11 cellular contexts compared by ENCODE assay signal in genomic region chr11:12156301-12157140, GRCh38. TPM values are rescaled to one million over a fixed set of nuclear protein-coding genes. Genes with fewer than 3 reads are reported as not detected.
DNase-seq lines count a peak whose midpoint lies in the region; ATAC-seq and TF ChIP-seq lines count a peak whose summit lies in the region.
"Had no signal": no experiment of that assay in that cellular context is flagged by ENCODE, and none has a peak within 500 bp of the region (broad histone marks: within the 10 kb centered on the region; RNA-seq: fewer than 3 reads in every experiment).

No MANE protein-coding gene starts in this region.

- intact Hi-C loops in IMR-90 (cut with micrococcal nuclease), result loop anchor here (5.0 kb wide), 1 partner anchor 81 kb away; no protein-coding TSS in a partner anchor
- intact Hi-C loops in dendritic cell treated with granulocyte-macrophage colony-stimulating factor and Interleukin-4, amounts not matched to agents 40 ng/mL and 50 ng/mL, for 4 days (cut with micrococcal nuclease), result loop anchor here (5.0 kb wide), 1 partner anchor 34 kb away; no protein-coding TSS in a partner anchor

- peak overlapping the region in 1 of 2 experiments; percentile 69; a peak in 2 of 4 replicates for H4K8ac ChIP-seq in IMR-90 (ENCODE audit: low read depth in 2 of 2, low read length in 2 of 2)

- peaks cover 41 to 89% of the 10 kb centered on the region in 2 experiments for H3K79me1 ChIP-seq in IMR-90 (ENCODE audit: low read depth in 1 of 2, low read length in 2 of 2)

- peaks cover 14% of the 10 kb centered on the region for H3K36me3 Mint-ChIP-seq in dendritic cell treated with granulocyte-macrophage colony-stimulating factor and Interleukin-4, amounts not matched to agents 40 ng/mL and 50 ng/mL, for 4 days (ENCODE audit: low read depth)

- H3K9me3 ChIP-seq in BLaER1 treated with 17β-estradiol and CSF1 and Interleukin-3, amounts not matched to agents 10 nM and 100 nM (replicated peaks in 1 of 11), result no peaks in the 10 kb centered on the region
- no peaks in the 10 kb centered on the region for H3K9me3 ChIP-seq in IMR-90 (ENCODE audit: control insufficient read depth, insufficient read depth, low read length)

- peak overlapping the region; percentile 86 for H2BK20ac ChIP-seq in IMR-90 (ENCODE audit: low read depth, low read length)

- no peak for DNase-seq in IMR-90
- peak; percentile 9 for DNase-seq in pons (ENCODE audit: low spot score)
- no peak for DNase-seq in SHP77 (lab: John Stamatoyannopoulos, UW)
- DNase-seq in stimulated activated CD4-positive, alpha-beta T cell treated with anti-CD3 and anti-CD28 coated beads, Interleukin-4, amount 100 ng/mL, for 1 hour, result no peak
- DNase-seq: mammary epithelial cell; NCI-H526; stimulated activated CD4-positive, alpha-beta T cell treated with anti-CD3 and anti-CD28 coated beads, Interleukin-12 subunit alpha, Interleukin-12 subunit beta, amount 100 ng/mL, for 4 hours had no signal

- no peaks in the 10 kb centered on the region for H3K9me3 Mint-ChIP-seq in dendritic cell treated with granulocyte-macrophage colony-stimulating factor and Interleukin-4, amounts not matched to agents 40 ng/mL and 50 ng/mL, for 4 days

- 100% methylated on average over 1 of the region's 7 CpGs; no CpG with 5 or more reads in 1 of the 2 experiments for WGBS in IMR-90 (ENCODE audit: extremely low coverage in 2 of 2, insufficient read length in 1 of 2), 2 experiments

- H4K91ac ChIP-seq in IMR-90 (ENCODE audit: insufficient read depth, low read depth, low read length), result peak overlapping the region; percentile 94

- H3K18ac ChIP-seq in IMR-90 (ENCODE audit: low read depth, low read length), result peak overlapping the region; percentile 58

- H3K36me3 ChIP-seq in BLaER1 treated with 17β-estradiol and CSF1 and Interleukin-3, amounts not matched to agents 10 nM and 100 nM, result no peaks in the 10 kb centered on the region
- H3K36me3 ChIP-seq in IMR-90 (ENCODE audit: control insufficient read depth, insufficient read depth, low read length), result peaks cover 9% of the 10 kb centered on the region

- H4K20me1 ChIP-seq in BLaER1 treated with 17β-estradiol and CSF1 and Interleukin-3, amounts not matched to agents 10 nM and 100 nM, result no peaks in the 10 kb centered on the region
- H4K20me1 ChIP-seq in IMR-90 (ENCODE audit: insufficient read depth, low read length), result peaks cover 7% of the 10 kb centered on the region; the same call in 1 of the 2 replicates

- in situ Hi-C loops in IMR-90 (cut with MboI; ENCODE audit: low sequenced_read_pairs), result no loop called here

- H3K4me3 Mint-ChIP-seq in dendritic cell treated with granulocyte-macrophage colony-stimulating factor and Interleukin-4, amounts not matched to agents 40 ng/mL and 50 ng/mL, for 4 days, result peak overlapping the region; percentile 17

- dilution Hi-C loops in IMR-90 (cut with HindIII; ENCODE audit: low sequenced_read_pairs, unreplicated experiment), result no loop called here

- no peaks in the 10 kb centered on the region for H3K27me3 ChIP-seq in BLaER1 treated with 17β-estradiol and CSF1 and Interleukin-3, amounts not matched to agents 10 nM and 100 nM
- no peaks in the 10 kb centered on the region for H3K27me3 ChIP-seq in IMR-90 (ENCODE audit: control insufficient read depth, insufficient read depth, low read length)

- peak overlapping the region in 8 of 11 experiments; percentile 1 to 59 (median 30); a peak in 10 of 22 replicates for H3K9ac ChIP-seq in BLaER1 treated with 17β-estradiol and CSF1 and Interleukin-3, amounts not matched to agents 10 nM and 100 nM
- H3K9ac ChIP-seq in IMR-90 (ENCODE audit: low read depth, low read length), result peak overlapping the region; percentile 7; the same call in 1 of the 2 replicates

- CTCF ChIA-PET in IMR-90 (lab: Yijun Ruan, JAX), result interaction anchor here (1.2 kb wide), 1 partner anchor 44 kb away, joined by 4 read pairs; no protein-coding TSS in a partner anchor

- peak overlapping the region in 2 of 10 experiments; percentile 7 to 22; a peak in 1 of 20 replicates for H3K4me3 ChIP-seq in BLaER1 treated with 17β-estradiol and CSF1 and Interleukin-3, amounts not matched to agents 10 nM and 100 nM
- H3K4me3 ChIP-seq in IMR-90 (ENCODE audit: insufficient read depth, low read depth, low read length), result no peak overlapping the region

- H2AFZ ChIP-seq in IMR-90 (replicated peaks; ENCODE audit: low read length, poor library complexity), result peak overlapping the region; percentile 16

- H3K4me1 Mint-ChIP-seq in dendritic cell treated with granulocyte-macrophage colony-stimulating factor and Interleukin-4, amounts not matched to agents 40 ng/mL and 50 ng/mL, for 4 days (ENCODE audit: low read depth), result peaks cover 75% of the 10 kb centered on the region

- BruUV-seq in IMR-90 (replicated peaks; lab: Mats Ljungman, UMichigan), result no TSS peak

- TF ChIP-seq CTCF in IMR-90 (conservative IDR thresholded peaks at IDR 0.05; ENCODE audit: low read depth, low read length), result no peak

- H3K4me2 ChIP-seq in BLaER1 treated with 17β-estradiol and CSF1 and Interleukin-3, amounts not matched to agents 10 nM and 100 nM, result peak overlapping the region; percentile 43 to 97 (median 72)
- H3K4me2 ChIP-seq in IMR-90 (ENCODE audit: low read depth, low read length), result no peak overlapping the region

- peak overlapping the region; percentile 12 for H2AK9ac ChIP-seq in IMR-90 (replicated peaks; ENCODE audit: low read depth, low read length, poor library complexity)

- H3K27ac Mint-ChIP-seq in dendritic cell treated with granulocyte-macrophage colony-stimulating factor and Interleukin-4, amounts not matched to agents 40 ng/mL and 50 ng/mL, for 4 days, result peak overlapping the region; percentile 90

- POLR2A ChIA-PET in IMR-90 (lab: Charles Lee; ENCODE audit: unreplicated experiment), result no interaction called here

- no peak overlapping the region for H3K56ac ChIP-seq in IMR-90 (ENCODE audit: extremely low read depth, insufficient read depth, low read length)

- peak overlapping the region; percentile 51; the same call in 1 of the 3 replicates for H2BK15ac ChIP-seq in IMR-90 (ENCODE audit: low read depth, low read length)

- peak overlapping the region; percentile 84 for H3K14ac ChIP-seq in IMR-90 (replicated peaks; ENCODE audit: low read depth, low read length)

- H3K4me1 ChIP-seq in BLaER1 treated with 17β-estradiol and CSF1 and Interleukin-3, amounts not matched to agents 10 nM and 100 nM, result peaks cover 41 to 90% (median 75%) of the 10 kb centered on the region in 10 experiments
- peaks cover 41% of the 10 kb centered on the region for H3K4me1 ChIP-seq in IMR-90 (ENCODE audit: control insufficient read depth, insufficient read depth, low read length)

- peak overlapping the region; percentile 73 for H2BK5ac ChIP-seq in IMR-90 (ENCODE audit: low read depth, low read length, poor library complexity, severe bottlenecking)

- peak overlapping the region; percentile 30 for H4K5ac ChIP-seq in IMR-90 (ENCODE audit: low read depth, low read length)

- peak overlapping the region; percentile 84 for H2BK120ac ChIP-seq in IMR-90 (ENCODE audit: low read depth, low read length)

- ATAC-seq in IMR-90 (ENCODE audit: low read depth) (no peak), GM21381 (IDR thresholded peaks at IDR 0.05; ENCODE audit: unreplicated experiment) (no peak), GM18870 (IDR thresholded peaks at IDR 0.05; ENCODE audit: unreplicated experiment) (no peak)

- H3K27ac ChIP-seq in BLaER1 treated with 17β-estradiol and CSF1 and Interleukin-3, amounts not matched to agents 10 nM and 100 nM, result peak overlapping the region; percentile 9 to 82 (median 55); a peak in 19 of 22 replicates
- peak overlapping the region; percentile 37 for H3K27ac ChIP-seq in IMR-90 (ENCODE audit: insufficient read depth, low read length)

- TF ChIP-seq RAD21 in IMR-90 (IDR thresholded peaks at IDR 0.05; ENCODE audit: low read length), result no peak

- TF ChIP-seq POLR2A in IMR-90 (IDR thresholded peaks at IDR 0.05; ENCODE audit: low read depth, low read length), result no peak

- peak overlapping the region; percentile 92 for H3K4ac ChIP-seq in IMR-90 (ENCODE audit: low read depth, low read length)

- no peaks in the 10 kb centered on the region for H3K27me3 Mint-ChIP-seq in dendritic cell treated with granulocyte-macrophage colony-stimulating factor and Interleukin-4, amounts not matched to agents 40 ng/mL and 50 ng/mL, for 4 days

- peak overlapping the region; percentile 71 for H2AK5ac ChIP-seq in IMR-90 (ENCODE audit: low read depth, low read length)

- peaks cover 45% of the 10 kb centered on the region for H3K9me1 ChIP-seq in IMR-90 (ENCODE audit: insufficient read depth, low read length)

- H3K23ac ChIP-seq in IMR-90 (ENCODE audit: low read depth, low read length), result peak overlapping the region; percentile 76

TF ChIP-seq in IMR-90, 13 proteins besides CTCF, POLR2A, EP300 and RAD21 (continues in another document):
- TF ChIP-seq NFE2L2 (IDR thresholded peaks at IDR 0.05; ENCODE audit: low read depth, low read length) (no peak), MXI1 (IDR thresholded peaks at IDR 0.05; ENCODE audit: borderline replicate concordance, low read depth, low read length) (no peak), ELK1 (IDR thresholded peaks at IDR 0.05; ENCODE audit: borderline replicate concordance, low read depth, low read length) (no peak), RFX5 (IDR thresholded peaks at IDR 0.05; ENCODE audit: low read depth, low read length) (no peak), MAZ (IDR thresholded peaks at IDR 0.05; ENCODE audit: borderline replicate concordance, low read depth, low read length) (no peak), BHLHE40 (IDR thresholded peaks at IDR 0.05; ENCODE audit: low read depth, low read length) (no peak), CHD1 (IDR thresholded peaks at IDR 0.05; ENCODE audit: low read depth, low read length) (no peak), SMC3 (IDR thresholded peaks at IDR 0.05; ENCODE audit: low read depth, low read length) (no peak), MAFK (IDR thresholded peaks at IDR 0.05; ENCODE audit: low read depth, low read length) (no peak)

RNA-seq across cellular contexts. Expression of gene MICAL2, which starts 46.1 kb away (rescaled TPM):
- 285 and 336 TPM in 2 replicates for total RNA-seq in IMR-90 (2012; rRNA removed)
- 141 and 170 TPM in 2 replicates for polyA plus RNA-seq in IMR-90 (2012; rRNA removed)
- 63.9 and 84.9 TPM in 2 replicates for polyA plus RNA-seq in IMR-90 (2012; cell fraction: cytosol; rRNA removed)
- 109 and 162 TPM in 2 replicates for polyA plus RNA-seq in IMR-90 (2012; cell fraction: nucleus; rRNA removed; ENCODE audit: low replicate concordance)
